Comparison of ENCODE assay signal across 32 cellular contexts in the genomic region with DNA sequence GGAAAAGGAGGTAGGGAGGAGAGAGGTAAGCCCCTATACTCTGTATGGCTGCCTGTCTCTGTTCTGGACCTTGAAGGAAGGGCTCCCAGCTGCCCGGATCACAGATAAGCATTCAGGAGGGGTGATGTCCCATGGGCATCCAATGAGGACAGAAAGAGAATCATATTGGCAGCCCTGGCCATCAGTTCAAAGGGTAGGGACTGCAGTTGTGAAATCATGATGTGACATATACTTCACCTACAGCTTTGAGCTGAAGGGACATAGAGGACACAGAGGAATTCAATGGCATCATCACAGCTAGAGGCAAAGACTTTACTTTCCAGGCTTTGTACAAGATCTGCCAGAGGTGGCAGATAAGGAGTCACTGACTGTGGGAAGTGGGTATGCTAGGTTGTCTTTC.
"Had no signal": no experiment of that assay in that cellular context is flagged by ENCODE, and none has a peak within 500 bp of the region (broad histone marks: within the 10 kb centered on the region; RNA-seq: fewer than 3 reads in every experiment).

No MANE protein-coding gene starts in this region.

- H3K4me1 ChIP-seq: adrenal gland, Peyer's patch had no signal

- H3K4me3 ChIP-seq: adrenal gland, Peyer's patch, SJSA1 had no signal

- H3K4me1 Mint-ChIP-seq: activated CD4-positive, alpha-beta T cell treated with anti-CD3 and anti-CD28 coated beads, Interleukin-2, amount 10 ng/mL, durations not matched to agents 24 days and 14 days; activated T-helper 17 cell treated with anti-CD3 and anti-CD28 coated beads, Interleukin-2, amount 50 U/mL, for 72 hours had no signal

- ATAC-seq: activated CD8-positive, alpha-beta T cell treated with anti-CD3 and anti-CD28 coated beads for 36 hours; activated naive CD4-positive, alpha-beta T cell treated with anti-CD3 and anti-CD28 coated beads, Interleukin-2, amount 50 U/mL, for 72 hours; activated T-cell treated with anti-CD3 and anti-CD28 coated beads, Interleukin-2, amount 50 U/mL, for 72 hours; activated T-helper 17 cell treated with anti-CD3 and anti-CD28 coated beads, Interleukin-2, amount 50 U/mL, for 72 hours; PC-3 had no signal

- H3K4me2 ChIP-seq: SK-N-SH had no signal

- H3K9me3 ChIP-seq: adrenal gland, Peyer's patch, SJSA1, SK-N-SH had no signal

- FAIRE-seq: TTC549 had no signal

- DNase-seq: activated CD4-positive, alpha-beta T cell treated with anti-CD3 and anti-CD28 coated beads, Interleukin-2, amount 10 ng/mL, durations not matched to agents 24 days and 14 days; activated CD4-positive, alpha-beta T cell treated with anti-CD3 and anti-CD28 coated beads, Interleukin-2, amount 50 U/mL, for 4 hours; activated CD8-positive, alpha-beta T cell treated with anti-CD3 and anti-CD28 coated beads for 36 hours; activated effector memory CD4-positive, alpha-beta T cell treated with anti-CD3 and anti-CD28 coated beads, Interleukin-2, amount 50 U/mL, for 16 hours; activated naive CD4-positive, alpha-beta T cell; activated T-cell treated with anti-CD3 and anti-CD28 coated beads, Interleukin-2, amount 50 U/mL, for 1 hour; activated T-cell treated with anti-CD3 and anti-CD28 coated beads, Interleukin-2, amount 50 U/mL, for 72 hours; adrenal gland; central memory CD4-positive, alpha-beta T cell; NCI-H1092 treated with DMSO at 0.1 percent for 48 hours; NCI-H1417; NCI-H146; NCI-H187 treated with DMSO at 0.1 percent for 48 hours; NCI-H2081; NCI-H2171 treated with DMSO at 0.1 percent for 48 hours; NCI-H2227 treated with DMSO at 0.1 percent for 48 hours; NCI-H446; NCI-H510A treated with DMSO at 0.1 percent for 48 hours; NCI-H69; NK-92 treated with Interleukin-12 subunit alpha and Interleukin-12 subunit beta, amount 100 ng/mL, for 24 hours; PC-3; Peyer's patch; RPMI8226; SHP77 treated with DMSO at 0.1 percent for 48 hours; SK-N-SH had no signal

- H3K27ac ChIP-seq: adrenal gland, Peyer's patch had no signal

- H3K9ac ChIP-seq: SK-N-SH had no signal

- H3K36me3 ChIP-seq: adrenal gland, Peyer's patch, SJSA1 had no signal

- H3K4me3 Mint-ChIP-seq: activated CD4-positive, alpha-beta T cell treated with anti-CD3 and anti-CD28 coated beads, Interleukin-2, amount 10 ng/mL, durations not matched to agents 24 days and 14 days; activated CD8-positive, alpha-beta T cell treated with anti-CD3 and anti-CD28 coated beads for 36 hours; activated T-cell treated with anti-CD3 and anti-CD28 coated beads, Interleukin-2, amount 50 U/mL, for 72 hours; activated T-helper 17 cell treated with anti-CD3 and anti-CD28 coated beads, Interleukin-2, amount 50 U/mL, for 72 hours; brain; T-helper 1 cell treated with Interleukin-12 subunit alpha and Interleukin-12 subunit beta and Interleukin-4 antibody, amounts not matched to agents 30 μg/mL and 1 μg/mL, for 36 hours; T-helper 2 cell treated with Interferon-gamma antibody and Interleukin-4, amounts not matched to agents 5 μg/mL and 100 μg/mL, for 36 hours had no signal

- H3K27me3 ChIP-seq: adrenal gland, Peyer's patch, SJSA1 had no signal

- H3K9me3 Mint-ChIP-seq: activated CD4-positive, alpha-beta T cell treated with anti-CD3 and anti-CD28 coated beads, Interleukin-2, amount 10 ng/mL, durations not matched to agents 24 days and 14 days; activated CD8-positive, alpha-beta T cell treated with anti-CD3 and anti-CD28 coated beads for 36 hours; activated naive CD4-positive, alpha-beta T cell treated with anti-CD3 and anti-CD28 coated beads, Interleukin-2, amount 50 U/mL, for 72 hours; activated T-cell treated with anti-CD3 and anti-CD28 coated beads, Interleukin-2, amount 50 U/mL, for 72 hours; activated T-helper 17 cell treated with anti-CD3 and anti-CD28 coated beads, Interleukin-2, amount 50 U/mL, for 72 hours; T-helper 1 cell treated with Interleukin-12 subunit alpha and Interleukin-12 subunit beta and Interleukin-4 antibody, amounts not matched to agents 30 μg/mL and 1 μg/mL, for 36 hours; T-helper 2 cell treated with Interferon-gamma antibody and Interleukin-4, amounts not matched to agents 5 μg/mL and 100 μg/mL, for 36 hours had no signal

- H3K36me3 Mint-ChIP-seq: activated naive CD4-positive, alpha-beta T cell treated with anti-CD3 and anti-CD28 coated beads, Interleukin-2, amount 50 U/mL, for 72 hours had no signal

- H3K27me3 Mint-ChIP-seq: activated CD8-positive, alpha-beta T cell treated with anti-CD3 and anti-CD28 coated beads for 36 hours; activated T-helper 17 cell treated with anti-CD3 and anti-CD28 coated beads, Interleukin-2, amount 50 U/mL, for 72 hours had no signal

- H3K27ac Mint-ChIP-seq: activated CD4-positive, alpha-beta T cell treated with anti-CD3 and anti-CD28 coated beads, Interleukin-2, amount 10 ng/mL, durations not matched to agents 24 days and 14 days; activated CD8-positive, alpha-beta T cell treated with anti-CD3 and anti-CD28 coated beads for 36 hours; activated T-cell treated with anti-CD3 and anti-CD28 coated beads, Interleukin-2, amount 50 U/mL, for 72 hours; activated T-helper 17 cell treated with anti-CD3 and anti-CD28 coated beads, Interleukin-2, amount 50 U/mL, for 72 hours; brain; T-helper 1 cell treated with Interleukin-12 subunit alpha and Interleukin-12 subunit beta and Interleukin-4 antibody, amounts not matched to agents 30 μg/mL and 1 μg/mL, for 36 hours; T-helper 2 cell treated with Interferon-gamma antibody and Interleukin-4, amounts not matched to agents 5 μg/mL and 100 μg/mL, for 36 hours had no signal
